23 cellular contexts compared by ENCODE assay signal in the genomic region with DNA sequence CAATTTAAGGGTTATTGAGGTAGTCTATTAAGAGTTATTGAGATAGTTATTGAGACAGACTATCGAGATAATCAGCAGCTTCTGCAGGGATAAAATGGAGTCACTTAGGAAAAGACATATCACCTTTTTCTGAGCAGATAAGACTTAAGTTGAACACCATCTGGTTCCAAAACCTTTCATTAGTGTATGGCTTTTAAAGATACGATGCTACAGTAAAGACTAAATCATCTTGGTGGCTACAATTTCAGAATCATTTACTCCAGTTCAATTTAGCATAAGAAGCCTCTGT.
DNase-seq lines count a peak whose midpoint lies in the region; FAIRE-seq and TF ChIP-seq lines count a peak whose summit lies in the region.
"Had no signal": no experiment of that assay in that cellular context is flagged by ENCODE, and none has a peak within 500 bp of the region (broad histone marks: within the 10 kb centered on the region; RNA-seq: fewer than 3 reads in every experiment).

No MANE protein-coding gene starts in this region.

- peak in 1 of 2 experiments; percentile 73; a peak in 1 of 4 replicates for TF ChIP-seq EP300 in SK-N-SH (IDR thresholded peaks at IDR 0.05; ENCODE audit: borderline replicate concordance in 1 of 2, low read depth in 1 of 2, low read length in 1 of 2)

- no peak overlapping the region for H2AK5ac ChIP-seq in mesendoderm (ENCODE audit: low read length)

- no peak overlapping the region for H2BK15ac ChIP-seq in mesendoderm (replicated peaks; ENCODE audit: low read depth)

- intact Hi-C loops in tibial artery (cut with DNase I; ENCODE audit: low total_unique reads), result no loop called here

- H3K79me2 ChIP-seq in SK-N-SH (ENCODE audit: insufficient read depth) (no peaks in the 10 kb centered on the region), mesendoderm (ENCODE audit: control insufficient read depth, insufficient read depth, low read length) (no peaks in the 10 kb centered on the region)

- H3K9me3 ChIP-seq in SK-N-SH (no peaks in the 10 kb centered on the region), tibial artery (no peaks in the 10 kb centered on the region)
- H3K9me3 ChIP-seq: BE2C, BLaER1 had no signal

- H4K5ac ChIP-seq in mesendoderm (ENCODE audit: low read length), result no peak overlapping the region

- CTCF ChIA-PET in SK-N-SH (lab: Yijun Ruan, JAX), result interaction anchor here (0.9 to 5.4 kb wide), 4 partner anchors 11 to 458 kb away, joined by 3 to 176 read pairs (median 6); no protein-coding TSS in a partner anchor

- H3K9me2 ChIP-seq in SK-N-SH, result no peaks in the 10 kb centered on the region

- H3K18ac ChIP-seq in mesendoderm (ENCODE audit: low read length), result no peak overlapping the region

- WGBS in SK-N-SH (ENCODE audit: low lambda C conversion rate), result 64% methylated on average over 2 of the region's 2 CpGs
- 100% methylated on average over 1 of the region's 2 CpGs for WGBS in mesendoderm (ENCODE audit: extremely low coverage, insufficient coverage, low lambda C conversion rate)

- H2BK5ac ChIP-seq in mesendoderm (ENCODE audit: low read length), result no peak overlapping the region

- H3K9ac ChIP-seq in SK-N-SH (no peak overlapping the region), mesendoderm (ENCODE audit: low read length) (no peak overlapping the region)
- H3K9ac ChIP-seq: BLaER1 had no signal

- H3K4ac ChIP-seq in mesendoderm (ENCODE audit: low read depth, low read length), result no peak overlapping the region

- H3K79me1 ChIP-seq in mesendoderm (ENCODE audit: low read length), result no peaks in the 10 kb centered on the region

- H3K4me1 ChIP-seq in SK-N-SH (ENCODE audit: control insufficient read depth in 1 of 2, insufficient read depth in 2 of 2, low read depth in 1 of 2, low read length in 1 of 2) (peaks cover 0 to 14% of the 10 kb centered on the region in 2 experiments; a peak in 2 of 4 replicates), mesendoderm (ENCODE audit: control insufficient read depth, low read depth, low read length) (no peaks in the 10 kb centered on the region), tibial artery (peaks cover 0 to 4% (median 0%) of the 10 kb centered on the region in 4 donors)
- H3K4me1 ChIP-seq: BE2C, BLaER1 had no signal

- no peak overlapping the region for H2AFZ ChIP-seq in SK-N-SH (ENCODE audit: low read depth)

- POLR2A ChIA-PET in SK-N-SH (lab: Yijun Ruan, JAX), result no interaction called here

- DNase-seq in NCI-H2227 treated with DMSO at 0.1 percent for 48 hours (lab: John Stamatoyannopoulos, UW), result peak; percentile 35
- DNase-seq in NCI-H2227 (lab: John Stamatoyannopoulos, UW; ENCODE audit: unreplicated experiment), result no peak
- peak; percentile 74 for DNase-seq in NCI-H82 (lab: John Stamatoyannopoulos, UW)
- DNase-seq in SK-N-SH, result no peak
- peak; percentile 19 for DNase-seq in mesendoderm
- no peak for DNase-seq in tibial artery
- DNase-seq in SKM-1 treated with dmso at 0.1 percent for 144 hours (lab: John Stamatoyannopoulos, UW; ENCODE audit: unreplicated experiment), result no peak
- no peak for DNase-seq in D721Med (ENCODE audit: insufficient read length, low spot score)
- DNase-seq: 8988T; ACHN; BE2C; C1 segment of cervical spinal cord; CD4-positive, alpha-beta memory T cell; CD4-positive, CD25-positive, alpha-beta regulatory T cell; CD8-positive, alpha-beta memory T cell; COR-L47; DMS79 treated with DMSO at 0.1 percent for 48 hours; GF-D8 had no signal

- H3K56ac ChIP-seq in mesendoderm (ENCODE audit: low read length), result no peak overlapping the region

- no peak overlapping the region for H3K23ac ChIP-seq in mesendoderm (ENCODE audit: low read length)

- H3K27ac ChIP-seq in SK-N-SH (ENCODE audit: low read depth in 2 of 2, low read length in 1 of 2) (peak overlapping the region in 1 of 2 experiments; percentile 56; a peak in 1 of 4 replicates), mesendoderm (ENCODE audit: low read depth, low read length) (no peak overlapping the region), tibial artery (no peak overlapping the region)
- H3K27ac ChIP-seq: BLaER1 had no signal

- TF ChIP-seq CTCF in SK-N-SH (IDR thresholded peaks at IDR 0.05) (no peak), tibial artery (IDR thresholded peaks at IDR 0.05) (no peak), D721Med (IDR thresholded peaks at IDR 0.05; ENCODE audit: insufficient read depth, missing control alignments) (no peak)

- H4K20me1 ChIP-seq in SK-N-SH (ENCODE audit: insufficient read depth), result no peaks in the 10 kb centered on the region
- H4K20me1 ChIP-seq: BLaER1 had no signal

- H3K36me3 ChIP-seq in SK-N-SH (replicated peaks in 1 of 2; ENCODE audit: control insufficient read depth in 1 of 2, insufficient read depth in 2 of 2, low read length in 1 of 2) (no peaks in the 10 kb centered on the region), mesendoderm (ENCODE audit: control insufficient read depth, insufficient read depth, low read length) (no peaks in the 10 kb centered on the region), tibial artery (no peaks in the 10 kb centered on the region)
- H3K36me3 ChIP-seq: BE2C, BLaER1 had no signal

- no peaks in the 10 kb centered on the region for H3F3A ChIP-seq in SK-N-SH (replicated peaks; ENCODE audit: insufficient read depth)

- H3K4me3 ChIP-seq in SK-N-SH (ENCODE audit: low read depth in 2 of 2, low read length in 1 of 2), result no peak overlapping the region
- H3K4me3 ChIP-seq in mesendoderm (ENCODE audit: low read length), result no peak overlapping the region
- H3K4me3 ChIP-seq in tibial artery, result no peak overlapping the region
- H3K4me3 ChIP-seq: BLaER1 had no signal

- FAIRE-seq in D721Med (lab: Jason Lieb, UNC), result no peak
- FAIRE-seq: A204.1, G401.6, GM12891, GM19239 had no signal

- H2BK120ac ChIP-seq in mesendoderm (ENCODE audit: low read depth, low read length), result no peak overlapping the region

- H3K4me2 ChIP-seq in SK-N-SH, result no peak overlapping the region
- no peak overlapping the region for H3K4me2 ChIP-seq in mesendoderm (ENCODE audit: low read length)
- H3K4me2 ChIP-seq: BLaER1 had no signal

- H3K27me3 ChIP-seq in SK-N-SH (ENCODE audit: insufficient read depth) (no peaks in the 10 kb centered on the region), mesendoderm (ENCODE audit: insufficient read depth, low read length, poor library complexity) (no peaks in the 10 kb centered on the region), tibial artery (no peaks in the 10 kb centered on the region)
- H3K27me3 ChIP-seq: BE2C, BLaER1 had no signal

- H4K8ac ChIP-seq in mesendoderm (ENCODE audit: low read depth, low read length), result no peak overlapping the region

- no peak for TF ChIP-seq RAD21 in SK-N-SH (IDR thresholded peaks at IDR 0.05; ENCODE audit: low read length)

TF ChIP-seq in SK-N-SH, 30 proteins besides CTCF, POLR2A, EP300 and RAD21:
- TF ChIP-seq GATA2 (CRISPR knock-in tag; IDR thresholded peaks at IDR 0.05), result peak; percentile 71
- no peak for TF ChIP-seq SMC3 (IDR thresholded peaks at IDR 0.05; ENCODE audit: low read depth, low read length)

Comparison
In these comparisons a context has a peak if more than half of its experiments do, and no peak if none do; other contexts are left out.
1. DNase-seq: peak in NCI-H2227 treated with DMSO at 0.1 percent for 48 hours (single experiment), NCI-H82 (single experiment) and mesendoderm (single experiment); none in NCI-H2227 (single experiment), SK-N-SH (single experiment), tibial artery (0 of 2), SKM-1 treated with dmso at 0.1 percent for 144 hours (single experiment) and D721Med (single experiment).